In the genomic region with DNA sequence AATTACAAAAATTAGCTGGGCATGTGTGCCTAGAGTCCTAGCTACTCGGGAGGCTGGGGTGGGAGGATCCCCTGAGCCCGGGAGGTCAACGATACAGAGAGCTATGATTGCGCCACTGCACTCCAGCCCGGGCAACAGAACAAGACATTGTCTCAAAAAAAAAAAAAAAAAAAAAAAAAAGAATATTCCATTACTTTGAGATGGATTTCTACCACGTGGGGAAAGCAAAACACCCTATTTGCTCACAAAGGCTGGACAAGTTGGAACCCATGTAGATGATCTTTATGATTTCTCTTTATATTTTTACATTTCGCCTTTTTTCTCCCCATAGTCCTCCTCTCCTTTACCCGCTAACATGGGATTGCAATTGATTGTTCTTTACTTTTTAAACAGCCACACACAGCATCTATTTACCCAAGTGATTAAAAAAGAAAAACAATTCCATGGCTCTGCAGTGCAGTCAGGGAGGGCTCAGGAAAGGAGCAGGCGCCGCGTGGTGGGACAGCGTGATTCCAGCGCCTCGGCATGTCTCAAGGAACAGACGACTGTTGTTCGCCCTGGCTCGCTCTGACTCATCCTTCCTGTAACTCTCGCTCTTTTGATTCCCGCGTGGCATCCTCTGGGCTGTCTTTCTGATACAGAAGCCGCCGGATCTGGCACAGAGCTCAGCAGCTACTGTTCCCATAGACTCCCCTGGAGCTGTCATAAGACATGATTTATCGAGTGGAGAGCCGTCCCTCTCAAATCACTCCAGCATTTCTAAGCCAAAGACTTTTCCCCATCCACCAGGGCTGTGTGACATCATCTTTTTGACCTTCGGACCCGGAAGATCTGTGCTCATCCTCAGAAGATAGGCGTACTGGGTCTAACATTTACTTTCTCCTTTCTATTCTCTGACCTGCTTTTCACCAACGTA, we compare ENCODE assay signal across 1 cellular context.
A peak's percentile ranks its signal among the peaks of the same experiment; 100 is the strongest.
TF ChIP-seq lines count a peak whose summit lies in the region.

No MANE protein-coding gene starts in this region.

TF ChIP-seq in HepG2, 621 proteins besides CTCF, POLR2A, EP300 and RAD21 (continued from another document and continues in another):
- no peak for TF ChIP-seq ZNF703 (CRISPR knock-in tag; IDR thresholded peaks at IDR 0.05; ENCODE audit: borderline replicate concordance)
- TF ChIP-seq HMG20A (CRISPR knock-in tag; IDR thresholded peaks at IDR 0.05; ENCODE audit: borderline replicate concordance) = peak; percentile 30; the same call in 1 of the 2 replicates
- TF ChIP-seq ZNF775 (CRISPR knock-in tag; IDR thresholded peaks at IDR 0.05; ENCODE audit: borderline replicate concordance) = no peak
- TF ChIP-seq ZNF614 (CRISPR knock-in tag; IDR thresholded peaks at IDR 0.05; ENCODE audit: borderline replicate concordance) = no peak
- no peak for TF ChIP-seq IKZF1 (IDR thresholded peaks at IDR 0.05)
- TF ChIP-seq, protein P1, sequence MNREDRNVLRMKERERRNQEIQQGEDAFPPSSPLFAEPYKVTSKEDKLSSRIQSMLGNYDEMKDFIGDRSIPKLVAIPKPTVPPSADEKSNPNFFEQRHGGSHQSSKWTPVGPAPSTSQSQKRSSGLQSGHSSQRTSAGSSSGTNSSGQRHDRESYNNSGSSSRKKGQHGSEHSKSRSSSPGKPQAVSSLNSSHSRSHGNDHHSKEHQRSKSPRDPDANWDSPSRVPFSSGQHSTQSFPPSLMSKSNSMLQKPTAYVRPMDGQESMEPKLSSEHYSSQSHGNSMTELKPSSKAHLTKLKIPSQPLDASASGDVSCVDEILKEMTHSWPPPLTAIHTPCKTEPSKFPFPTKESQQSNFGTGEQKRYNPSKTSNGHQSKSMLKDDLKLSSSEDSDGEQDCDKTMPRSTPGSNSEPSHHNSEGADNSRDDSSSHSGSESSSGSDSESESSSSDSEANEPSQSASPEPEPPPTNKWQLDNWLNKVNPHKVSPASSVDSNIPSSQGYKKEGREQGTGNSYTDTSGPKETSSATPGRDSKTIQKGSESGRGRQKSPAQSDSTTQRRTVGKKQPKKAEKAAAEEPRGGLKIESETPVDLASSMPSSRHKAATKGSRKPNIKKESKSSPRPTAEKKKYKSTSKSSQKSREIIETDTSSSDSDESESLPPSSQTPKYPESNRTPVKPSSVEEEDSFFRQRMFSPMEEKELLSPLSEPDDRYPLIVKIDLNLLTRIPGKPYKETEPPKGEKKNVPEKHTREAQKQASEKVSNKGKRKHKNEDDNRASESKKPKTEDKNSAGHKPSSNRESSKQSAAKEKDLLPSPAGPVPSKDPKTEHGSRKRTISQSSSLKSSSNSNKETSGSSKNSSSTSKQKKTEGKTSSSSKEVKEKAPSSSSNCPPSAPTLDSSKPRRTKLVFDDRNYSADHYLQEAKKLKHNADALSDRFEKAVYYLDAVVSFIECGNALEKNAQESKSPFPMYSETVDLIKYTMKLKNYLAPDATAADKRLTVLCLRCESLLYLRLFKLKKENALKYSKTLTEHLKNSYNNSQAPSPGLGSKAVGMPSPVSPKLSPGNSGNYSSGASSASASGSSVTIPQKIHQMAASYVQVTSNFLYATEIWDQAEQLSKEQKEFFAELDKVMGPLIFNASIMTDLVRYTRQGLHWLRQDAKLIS (CRISPR knock-in tag; IDR thresholded peaks at IDR 0.05) = no peak
- TF ChIP-seq RXRA (CRISPR knock-in tag; IDR thresholded peaks at IDR 0.05) = peak; percentile 12; the same call in 1 of the 2 replicates
- no peak for TF ChIP-seq NBN (conservative IDR thresholded peaks at IDR 0.05)
- TF ChIP-seq, protein P2, sequence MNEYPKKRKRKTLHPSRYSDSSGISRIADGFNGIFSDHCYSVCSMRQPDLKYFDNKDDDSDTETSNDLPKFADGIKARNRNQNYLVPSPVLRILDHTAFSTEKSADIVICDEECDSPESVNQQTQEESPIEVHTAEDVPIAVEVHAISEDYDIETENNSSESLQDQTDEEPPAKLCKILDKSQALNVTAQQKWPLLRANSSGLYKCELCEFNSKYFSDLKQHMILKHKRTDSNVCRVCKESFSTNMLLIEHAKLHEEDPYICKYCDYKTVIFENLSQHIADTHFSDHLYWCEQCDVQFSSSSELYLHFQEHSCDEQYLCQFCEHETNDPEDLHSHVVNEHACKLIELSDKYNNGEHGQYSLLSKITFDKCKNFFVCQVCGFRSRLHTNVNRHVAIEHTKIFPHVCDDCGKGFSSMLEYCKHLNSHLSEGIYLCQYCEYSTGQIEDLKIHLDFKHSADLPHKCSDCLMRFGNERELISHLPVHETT (CRISPR knock-in tag; conservative IDR thresholded peaks at IDR 0.05) = no peak
- TF ChIP-seq, protein P3, sequence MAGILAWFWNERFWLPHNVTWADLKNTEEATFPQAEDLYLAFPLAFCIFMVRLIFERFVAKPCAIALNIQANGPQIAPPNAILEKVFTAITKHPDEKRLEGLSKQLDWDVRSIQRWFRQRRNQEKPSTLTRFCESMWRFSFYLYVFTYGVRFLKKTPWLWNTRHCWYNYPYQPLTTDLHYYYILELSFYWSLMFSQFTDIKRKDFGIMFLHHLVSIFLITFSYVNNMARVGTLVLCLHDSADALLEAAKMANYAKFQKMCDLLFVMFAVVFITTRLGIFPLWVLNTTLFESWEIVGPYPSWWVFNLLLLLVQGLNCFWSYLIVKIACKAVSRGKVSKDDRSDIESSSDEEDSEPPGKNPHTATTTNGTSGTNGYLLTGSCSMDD (CRISPR knock-in tag; IDR thresholded peaks at IDR 0.05) = no peak
- TF ChIP-seq ZBTB21 (CRISPR knock-in tag; IDR thresholded peaks at IDR 0.05) = 0 out of 2 replicates have a peak, but pooled peaks have one; percentile 22
- no peak for TF ChIP-seq ZNF383 (CRISPR knock-in tag; IDR thresholded peaks at IDR 0.05; ENCODE audit: borderline replicate concordance)
- 0 out of 2 replicates have a peak, but pooled peaks have one; percentile 11 for TF ChIP-seq ZNF790 (CRISPR knock-in tag; IDR thresholded peaks at IDR 0.05; ENCODE audit: borderline replicate concordance)
- TF ChIP-seq, protein P4, sequence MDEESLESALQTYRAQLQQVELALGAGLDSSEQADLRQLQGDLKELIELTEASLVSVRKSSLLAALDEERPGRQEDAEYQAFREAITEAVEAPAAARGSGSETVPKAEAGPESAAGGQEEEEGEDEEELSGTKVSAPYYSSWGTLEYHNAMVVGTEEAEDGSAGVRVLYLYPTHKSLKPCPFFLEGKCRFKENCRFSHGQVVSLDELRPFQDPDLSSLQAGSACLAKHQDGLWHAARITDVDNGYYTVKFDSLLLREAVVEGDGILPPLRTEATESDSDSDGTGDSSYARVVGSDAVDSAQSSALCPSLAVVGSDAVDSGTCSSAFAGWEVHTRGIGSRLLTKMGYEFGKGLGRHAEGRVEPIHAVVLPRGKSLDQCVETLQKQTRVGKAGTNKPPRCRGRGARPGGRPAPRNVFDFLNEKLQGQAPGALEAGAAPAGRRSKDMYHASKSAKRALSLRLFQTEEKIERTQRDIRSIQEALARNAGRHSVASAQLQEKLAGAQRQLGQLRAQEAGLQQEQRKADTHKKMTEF (CRISPR knock-in tag; IDR thresholded peaks at IDR 0.05) = peak; percentile 40; the same call in 1 of the 2 replicates
- TF ChIP-seq ZNF296 (CRISPR knock-in tag; conservative IDR thresholded peaks at IDR 0.05) = no peak
- TF ChIP-seq ZNF737 (CRISPR knock-in tag; IDR thresholded peaks at IDR 0.05; ENCODE audit: borderline replicate concordance) = 0 out of 2 replicates have a peak, but pooled peaks have one; percentile 43
- no peak for TF ChIP-seq ZNF788 (CRISPR knock-in tag; IDR thresholded peaks at IDR 0.05; ENCODE audit: borderline replicate concordance)
- no peak for TF ChIP-seq MYNN (CRISPR knock-in tag; IDR thresholded peaks at IDR 0.05; ENCODE audit: low read depth)
- TF ChIP-seq TCF12 (IDR thresholded peaks at IDR 0.05) = no peak
- no peak for TF ChIP-seq TCF12 (CRISPR knock-in tag; IDR thresholded peaks at IDR 0.05)
- TF ChIP-seq, protein P5, sequence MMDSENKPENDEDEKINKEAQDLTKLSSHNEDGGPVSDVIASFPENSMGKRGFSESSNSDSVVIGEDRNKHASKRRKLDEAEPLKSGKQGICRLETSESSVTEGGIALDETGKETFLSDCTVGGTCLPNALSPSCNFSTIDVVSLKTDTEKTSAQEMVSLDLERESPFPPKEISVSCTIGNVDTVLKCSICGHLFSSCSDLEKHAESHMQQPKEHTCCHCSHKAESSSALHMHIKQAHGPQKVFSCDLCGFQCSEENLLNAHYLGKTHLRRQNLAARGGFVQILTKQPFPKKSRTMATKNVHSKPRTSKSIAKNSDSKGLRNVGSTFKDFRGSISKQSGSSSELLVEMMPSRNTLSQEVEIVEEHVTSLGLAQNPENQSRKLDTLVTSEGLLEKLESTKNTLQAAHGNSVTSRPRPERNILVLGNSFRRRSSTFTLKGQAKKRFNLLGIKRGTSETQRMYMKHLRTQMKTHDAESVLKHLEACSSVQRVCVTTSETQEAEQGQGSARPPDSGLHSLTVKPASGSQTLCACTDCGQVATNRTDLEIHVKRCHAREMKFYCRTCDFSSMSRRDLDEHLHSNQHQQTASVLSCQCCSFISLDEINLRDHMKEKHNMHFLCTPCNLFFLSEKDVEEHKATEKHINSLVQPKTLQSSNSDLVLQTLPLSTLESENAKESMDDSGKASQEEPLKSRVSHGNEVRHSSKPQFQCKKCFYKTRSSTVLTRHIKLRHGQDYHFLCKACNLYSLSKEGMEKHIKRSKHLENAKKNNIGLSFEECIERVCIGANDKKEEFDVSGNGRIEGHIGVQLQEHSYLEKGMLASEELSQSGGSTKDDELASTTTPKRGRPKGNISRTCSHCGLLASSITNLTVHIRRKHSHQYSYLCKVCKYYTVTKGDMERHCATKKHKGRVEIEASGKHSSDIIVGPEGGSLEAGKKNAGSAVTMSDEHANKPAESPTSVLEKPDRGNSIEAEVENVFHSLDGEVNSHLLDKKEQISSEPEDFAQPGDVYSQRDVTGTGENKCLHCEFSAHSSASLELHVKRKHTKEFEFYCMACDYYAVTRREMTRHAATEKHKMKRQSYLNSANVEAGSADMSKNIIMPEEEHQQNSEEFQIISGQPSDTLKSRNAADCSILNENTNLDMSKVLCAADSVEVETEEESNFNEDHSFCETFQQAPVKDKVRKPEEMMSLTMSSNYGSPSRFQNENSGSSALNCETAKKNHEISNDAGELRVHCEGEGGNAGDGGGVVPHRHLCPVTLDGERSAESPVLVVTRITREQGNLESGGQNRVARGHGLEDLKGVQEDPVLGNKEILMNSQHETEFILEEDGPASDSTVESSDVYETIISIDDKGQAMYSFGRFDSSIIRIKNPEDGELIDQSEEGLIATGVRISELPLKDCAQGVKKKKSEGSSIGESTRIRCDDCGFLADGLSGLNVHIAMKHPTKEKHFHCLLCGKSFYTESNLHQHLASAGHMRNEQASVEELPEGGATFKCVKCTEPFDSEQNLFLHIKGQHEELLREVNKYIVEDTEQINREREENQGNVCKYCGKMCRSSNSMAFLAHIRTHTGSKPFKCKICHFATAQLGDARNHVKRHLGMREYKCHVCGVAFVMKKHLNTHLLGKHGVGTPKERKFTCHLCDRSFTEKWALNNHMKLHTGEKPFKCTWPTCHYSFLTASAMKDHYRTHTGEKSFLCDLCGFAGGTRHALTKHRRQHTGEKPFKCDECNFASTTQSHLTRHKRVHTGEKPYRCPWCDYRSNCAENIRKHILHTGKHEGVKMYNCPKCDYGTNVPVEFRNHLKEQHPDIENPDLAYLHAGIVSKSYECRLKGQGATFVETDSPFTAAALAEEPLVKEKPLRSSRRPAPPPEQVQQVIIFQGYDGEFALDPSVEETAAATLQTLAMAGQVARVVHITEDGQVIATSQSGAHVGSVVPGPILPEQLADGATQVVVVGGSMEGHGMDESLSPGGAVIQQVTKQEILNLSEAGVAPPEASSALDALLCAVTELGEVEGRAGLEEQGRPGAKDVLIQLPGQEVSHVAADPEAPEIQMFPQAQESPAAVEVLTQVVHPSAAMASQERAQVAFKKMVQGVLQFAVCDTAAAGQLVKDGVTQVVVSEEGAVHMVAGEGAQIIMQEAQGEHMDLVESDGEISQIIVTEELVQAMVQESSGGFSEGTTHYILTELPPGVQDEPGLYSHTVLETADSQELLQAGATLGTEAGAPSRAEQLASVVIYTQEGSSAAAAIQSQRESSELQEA (CRISPR knock-in tag; IDR thresholded peaks at IDR 0.05; ENCODE audit: not compliant biosample characterization) = no peak
- TF ChIP-seq ZBTB1 (CRISPR knock-in tag; IDR thresholded peaks at IDR 0.05; ENCODE audit: borderline replicate concordance) = no peak
- TF ChIP-seq RARG (CRISPR knock-in tag; IDR thresholded peaks at IDR 0.05; ENCODE audit: low read depth) = no peak
- TF ChIP-seq, protein P6, sequence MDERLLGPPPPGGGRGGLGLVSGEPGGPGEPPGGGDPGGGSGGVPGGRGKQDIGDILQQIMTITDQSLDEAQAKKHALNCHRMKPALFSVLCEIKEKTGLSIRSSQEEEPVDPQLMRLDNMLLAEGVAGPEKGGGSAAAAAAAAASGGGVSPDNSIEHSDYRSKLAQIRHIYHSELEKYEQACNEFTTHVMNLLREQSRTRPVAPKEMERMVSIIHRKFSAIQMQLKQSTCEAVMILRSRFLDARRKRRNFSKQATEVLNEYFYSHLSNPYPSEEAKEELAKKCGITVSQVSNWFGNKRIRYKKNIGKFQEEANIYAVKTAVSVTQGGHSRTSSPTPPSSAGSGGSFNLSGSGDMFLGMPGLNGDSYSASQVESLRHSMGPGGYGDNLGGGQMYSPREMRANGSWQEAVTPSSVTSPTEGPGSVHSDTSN (CRISPR knock-in tag; IDR thresholded peaks at IDR 0.05) = no peak
- TF ChIP-seq GATAD2A (CRISPR knock-in tag; IDR thresholded peaks at IDR 0.05) = peak; percentile 75; the same call in 1 of the 2 replicates
- no peak for TF ChIP-seq ZNF30 (CRISPR knock-in tag; IDR thresholded peaks at IDR 0.05)
- TF ChIP-seq, protein P7, sequence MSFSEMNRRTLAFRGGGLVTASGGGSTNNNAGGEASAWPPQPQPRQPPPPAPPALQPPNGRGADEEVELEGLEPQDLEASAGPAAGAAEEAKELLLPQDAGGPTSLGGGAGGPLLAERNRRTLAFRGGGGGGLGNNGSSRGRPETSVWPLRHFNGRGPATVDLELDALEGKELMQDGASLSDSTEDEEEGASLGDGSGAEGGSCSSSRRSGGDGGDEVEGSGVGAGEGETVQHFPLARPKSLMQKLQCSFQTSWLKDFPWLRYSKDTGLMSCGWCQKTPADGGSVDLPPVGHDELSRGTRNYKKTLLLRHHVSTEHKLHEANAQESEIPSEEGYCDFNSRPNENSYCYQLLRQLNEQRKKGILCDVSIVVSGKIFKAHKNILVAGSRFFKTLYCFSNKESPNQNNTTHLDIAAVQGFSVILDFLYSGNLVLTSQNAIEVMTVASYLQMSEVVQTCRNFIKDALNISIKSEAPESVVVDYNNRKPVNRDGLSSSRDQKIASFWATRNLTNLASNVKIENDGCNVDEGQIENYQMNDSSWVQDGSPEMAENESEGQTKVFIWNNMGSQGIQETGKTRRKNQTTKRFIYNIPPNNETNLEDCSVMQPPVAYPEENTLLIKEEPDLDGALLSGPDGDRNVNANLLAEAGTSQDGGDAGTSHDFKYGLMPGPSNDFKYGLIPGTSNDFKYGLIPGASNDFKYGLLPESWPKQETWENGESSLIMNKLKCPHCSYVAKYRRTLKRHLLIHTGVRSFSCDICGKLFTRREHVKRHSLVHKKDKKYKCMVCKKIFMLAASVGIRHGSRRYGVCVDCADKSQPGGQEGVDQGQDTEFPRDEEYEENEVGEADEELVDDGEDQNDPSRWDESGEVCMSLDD (CRISPR knock-in tag; IDR thresholded peaks at IDR 0.05; ENCODE audit: borderline replicate concordance) = no peak
- TF ChIP-seq ZNF747 (CRISPR knock-in tag; IDR thresholded peaks at IDR 0.05; ENCODE audit: borderline replicate concordance) = 0 out of 2 replicates have a peak, but pooled peaks have one; percentile 39
- no peak for TF ChIP-seq HNRNPUL1 (IDR thresholded peaks at IDR 0.05; ENCODE audit: low read depth, low read length)
- TF ChIP-seq DMAP1 (CRISPR knock-in tag; IDR thresholded peaks at IDR 0.05) = peak; percentile 3; the same call in 1 of the 2 replicates
- TF ChIP-seq POLR2AphosphoS2 (IDR thresholded peaks at IDR 0.05; ENCODE audit: low read depth, low read length) = no peak
- no peak for TF ChIP-seq SP140L (CRISPR knock-in tag; IDR thresholded peaks at IDR 0.05; ENCODE audit: borderline replicate concordance)
- 0 out of 2 replicates have a peak, but pooled peaks have one; percentile 44 for TF ChIP-seq ZNF224 (CRISPR knock-in tag; IDR thresholded peaks at IDR 0.05)
- TF ChIP-seq GABPB1 (CRISPR knock-in tag; IDR thresholded peaks at IDR 0.05) = peak; percentile 52
